8 cellular contexts compared by ENCODE assay signal in genomic region chr14:92514844-92515509, GRCh38. TPM values are rescaled to one million over a fixed set of nuclear protein-coding genes. Genes with fewer than 3 reads are reported as not detected.
DNase-seq lines count a peak whose midpoint lies in the region; ATAC-seq and TF ChIP-seq lines count a peak whose summit lies in the region.

No MANE protein-coding gene starts in this region.

- H3K56ac ChIP-seq in mesendoderm (ENCODE audit: low read length) = no peak overlapping the region

- H2AK5ac ChIP-seq in mesendoderm (ENCODE audit: low read length) = no peak overlapping the region

- TF ChIP-seq CTCF in brain microvascular endothelial cell (IDR thresholded peaks at IDR 0.05; ENCODE audit: low read depth, low read length, missing control alignments) (no peak), tibial nerve (IDR thresholded peaks at IDR 0.05) (no peak)

- H4K8ac ChIP-seq in mesendoderm (ENCODE audit: low read depth, low read length) = no peak overlapping the region

- H3K36me3 Mint-ChIP-seq in activated T-cell treated with anti-CD3 and anti-CD28 coated beads, Interleukin-2, amount 50 U/mL, for 24 hours (ENCODE audit: low read depth) = peaks cover 2% of the 10 kb centered on the region

- H3K9me3 ChIP-seq in tibial nerve = no peaks in the 10 kb centered on the region

- DNase-seq in activated T-cell treated with anti-CD3 and anti-CD28 coated beads, Interleukin-2, amount 50 U/mL, for 24 hours = no peak
- no peak for DNase-seq in activated T-cell treated with anti-CD3 and anti-CD28 coated beads, Interleukin-2, amount 50 U/mL, for 1 hour
- no peak for DNase-seq in brain microvascular endothelial cell
- DNase-seq in mesendoderm = no peak
- DNase-seq in tibial nerve (ENCODE audit: low spot score in 2 of 2) = no peak
- no peak for DNase-seq in anterior cingulate cortex (lab: John Stamatoyannopoulos, UW)

- H2BK120ac ChIP-seq in mesendoderm (ENCODE audit: low read depth, low read length) = no peak overlapping the region

- no peaks in the 10 kb centered on the region for H3K4me1 ChIP-seq in mesendoderm (ENCODE audit: control insufficient read depth, low read depth, low read length)
- peaks cover 0 to 48% (median 7%) of the 10 kb centered on the region in 4 donors for H3K4me1 ChIP-seq in tibial nerve

- ATAC-seq in GM19328 (IDR thresholded peaks at IDR 0.05; ENCODE audit: unreplicated experiment) = no peak
- ATAC-seq in HG03571 (IDR thresholded peaks at IDR 0.05; ENCODE audit: unreplicated experiment) = no peak

- H3K4me1 Mint-ChIP-seq in activated T-cell treated with anti-CD3 and anti-CD28 coated beads, Interleukin-2, amount 50 U/mL, for 24 hours (ENCODE audit: low read depth) = peaks cover 56% of the 10 kb centered on the region

- H3K27ac ChIP-seq in brain microvascular endothelial cell = no peak overlapping the region
- no peak overlapping the region for H3K27ac ChIP-seq in mesendoderm (ENCODE audit: low read depth, low read length)
- H3K27ac ChIP-seq in tibial nerve = peak overlapping the region in 2 of 4 donors; percentile 81 to 87

- no peaks in the 10 kb centered on the region for H3K27me3 Mint-ChIP-seq in activated T-cell treated with anti-CD3 and anti-CD28 coated beads, Interleukin-2, amount 50 U/mL, for 24 hours

- no peak for TF ChIP-seq POLR2A in tibial nerve (IDR thresholded peaks at IDR 0.05)

- no peak overlapping the region for H3K18ac ChIP-seq in mesendoderm (ENCODE audit: low read length)

- no CpG with 5 or more reads among the region's 15 CpGs for WGBS in mesendoderm (ENCODE audit: extremely low coverage, insufficient coverage, low lambda C conversion rate)
- WGBS in tibial nerve, 2 donors = 58 to 65% methylated on average over 15 of the region's 15 CpGs

- H3K27me3 ChIP-seq in brain microvascular endothelial cell (replicated peaks) (no peaks in the 10 kb centered on the region), mesendoderm (ENCODE audit: insufficient read depth, low read length, poor library complexity) (peaks cover 12% of the 10 kb centered on the region), tibial nerve (peaks cover 0 to 8% of the 10 kb centered on the region in 2 donors)

- H3K79me2 ChIP-seq in mesendoderm (ENCODE audit: control insufficient read depth, insufficient read depth, low read length) = no peaks in the 10 kb centered on the region

- no peak overlapping the region for H3K23ac ChIP-seq in mesendoderm (ENCODE audit: low read length)

- peak overlapping the region; percentile 58 for H3K4me2 ChIP-seq in mesendoderm (ENCODE audit: low read length)

- H3K79me1 ChIP-seq in mesendoderm (ENCODE audit: low read length) = no peaks in the 10 kb centered on the region

- H3K4me3 Mint-ChIP-seq in activated T-cell treated with anti-CD3 and anti-CD28 coated beads, Interleukin-2, amount 50 U/mL, for 24 hours = peak overlapping the region; percentile 83

- peak overlapping the region; percentile 74 for H3K4me3 ChIP-seq in brain microvascular endothelial cell (ENCODE audit: low read depth, low read length)
- H3K4me3 ChIP-seq in mesendoderm (ENCODE audit: low read length) = no peak overlapping the region
- peak overlapping the region; percentile 46 to 79 (median 60) for H3K4me3 ChIP-seq in tibial nerve

- H2BK5ac ChIP-seq in mesendoderm (ENCODE audit: low read length) = no peak overlapping the region

- H3K9ac ChIP-seq in mesendoderm (ENCODE audit: low read length) = no peak overlapping the region

- no peak overlapping the region for H2BK15ac ChIP-seq in mesendoderm (replicated peaks; ENCODE audit: low read depth)

- peak overlapping the region; percentile 87 for H3K27ac Mint-ChIP-seq in activated T-cell treated with anti-CD3 and anti-CD28 coated beads, Interleukin-2, amount 50 U/mL, for 24 hours

- no peaks in the 10 kb centered on the region for H3K9me3 Mint-ChIP-seq in activated T-cell treated with anti-CD3 and anti-CD28 coated beads, Interleukin-2, amount 50 U/mL, for 24 hours

- no peak overlapping the region for H3K4ac ChIP-seq in mesendoderm (ENCODE audit: low read depth, low read length)

- H3K36me3 ChIP-seq in brain microvascular endothelial cell (replicated peaks) (no peaks in the 10 kb centered on the region), mesendoderm (ENCODE audit: control insufficient read depth, insufficient read depth, low read length) (no peaks in the 10 kb centered on the region), tibial nerve (no peaks in the 10 kb centered on the region)

- TF ChIP-seq EP300 in tibial nerve (IDR thresholded peaks at IDR 0.05) = no peak

- no peak overlapping the region for H4K5ac ChIP-seq in mesendoderm (ENCODE audit: low read length)

- in situ Hi-C loops in brain microvascular endothelial cell (cut with HindIII; ENCODE audit: low pct_ligation_motif_present, low sequenced_read_pairs) = no loop called here

RNA-seq across cellular contexts. Expression of gene RIN3, which starts 1.4 kb away (rescaled TPM):
- polyA plus RNA-seq in mesendoderm (2013, experiment 1 of 2) = 2.4 TPM
- polyA plus RNA-seq in mesendoderm (2013, experiment 2 of 2) = 2.3 TPM
- total RNA-seq in tibial nerve = 10 to 100 TPM; 14.2 to 34.2 (median 15.5) TPM
